ENCODE assay signal across 20 cellular contexts in the genomic region with DNA sequence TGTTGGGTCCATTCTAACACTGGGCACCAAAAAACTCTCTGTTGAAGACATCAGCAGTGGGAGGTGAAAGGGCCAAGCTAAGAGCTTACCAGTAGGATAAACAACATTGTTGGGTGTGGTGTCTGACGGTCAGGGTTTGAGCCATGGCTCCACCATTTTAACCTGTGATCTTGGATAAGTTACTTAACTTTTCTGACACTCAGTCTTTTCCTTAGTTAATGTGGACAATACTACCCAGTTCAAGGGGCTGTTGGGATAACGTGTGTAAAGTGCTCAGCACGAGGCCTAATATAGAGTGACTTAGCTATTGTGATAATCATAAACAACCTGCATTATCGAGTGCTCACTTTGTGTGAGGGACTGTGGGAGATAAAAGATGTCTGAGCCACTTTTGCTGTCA. TPM values are rescaled to one million over a fixed set of nuclear protein-coding genes. Genes with fewer than 3 reads are reported as not detected.
A peak's percentile ranks its signal among the peaks of the same experiment; 100 is the strongest.
DNase-seq lines count a peak whose midpoint lies in the region; ATAC-seq and TF ChIP-seq lines count a peak whose summit lies in the region.
"Had no signal": no experiment of that assay in that cellular context is flagged by ENCODE, and none has a peak within 500 bp of the region (broad histone marks: within the 10 kb centered on the region; RNA-seq: fewer than 3 reads in every experiment).

No MANE protein-coding gene starts in this region.

- H3K9me3 ChIP-seq in CD4-positive, CD25-positive, alpha-beta regulatory T cell (ENCODE audit: control insufficient read depth in 2 of 2, low read length in 2 of 2): no peaks in the 10 kb centered on the region
- H3K9me3 ChIP-seq in sigmoid colon (no peaks in the 10 kb centered on the region), A673 (ENCODE audit: low read depth, low read length, poor library complexity, severe bottlenecking) (no peaks in the 10 kb centered on the region)
- H3K9me3 ChIP-seq: Caco-2 had no signal

- 95 to 97% methylated on average over 4 of the region's 4 CpGs for WGBS in sigmoid colon, 2 donors

- H3K4me1 ChIP-seq in CD4-positive, CD25-positive, alpha-beta regulatory T cell (ENCODE audit: control insufficient read depth, insufficient read depth, low read length, poor library complexity, severe bottlenecking): peaks cover 45% of the 10 kb centered on the region
- H3K4me1 ChIP-seq in sigmoid colon: peaks cover 0 to 5% (median 0%) of the 10 kb centered on the region in 4 donors
- H3K4me1 ChIP-seq in A673 (ENCODE audit: insufficient read depth, low read length, poor library complexity, severe bottlenecking): peaks cover 6% of the 10 kb centered on the region

- POLR2A ChIA-PET in A673 (lab: Charles Lee; ENCODE audit: low non-redundant PET): no interaction called here
- POLR2A ChIA-PET in activated CD8-positive, alpha-beta T cell treated with anti-CD3 and anti-CD28 coated beads for 36 hours (lab: Charles Lee): interaction anchor here (1.3 to 14.1 kb wide), 4 partner anchors 9 to 22 kb away, joined by 4 to 176 read pairs (median 6); partner anchors contain the start of gene UCP2

- CTCF ChIA-PET in A673 (lab: Charles Lee): no interaction called here
- CTCF ChIA-PET in activated CD8-positive, alpha-beta T cell treated with anti-CD3 and anti-CD28 coated beads for 36 hours (lab: Charles Lee): no interaction called here

- DNase-seq in CD4-positive, CD25-positive, alpha-beta regulatory T cell: no peak
- no peak for DNase-seq in immature natural killer cell
- peak; percentile 32 for DNase-seq in sigmoid colon
- DNase-seq in A673 (ENCODE audit: low spot score): no peak
- DNase-seq in activated CD8-positive, alpha-beta T cell treated with anti-CD3 and anti-CD28 coated beads for 36 hours: no peak
- DNase-seq: ACHN, Caco-2, KBM-7, NCI-H1105, NCI-H1694, NCI-H2081 treated with DMSO at 0.1 percent for 48 hours, NCI-H510A, NCI-H774, OCI-M1, Right ventricle myocardium superior had no signal

- no peaks in the 10 kb centered on the region for H3K27me3 Mint-ChIP-seq in CD4-positive, CD25-positive, alpha-beta regulatory T cell
- no peaks in the 10 kb centered on the region for H3K27me3 Mint-ChIP-seq in IgD-negative memory B cell
- H3K27me3 Mint-ChIP-seq in immature natural killer cell (ENCODE audit: low read depth in 3 of 3): peaks cover 0 to 9% (median 6%) of the 10 kb centered on the region in 3 donors
- no peaks in the 10 kb centered on the region for H3K27me3 Mint-ChIP-seq in activated CD8-positive, alpha-beta T cell treated with anti-CD3 and anti-CD28 coated beads for 36 hours

- ATAC-seq in CD4-positive, CD25-positive, alpha-beta regulatory T cell (ENCODE audit: low read depth in 2 of 2): no peak
- no peak for ATAC-seq in GM19467 (IDR thresholded peaks at IDR 0.05; ENCODE audit: unreplicated experiment)
- ATAC-seq in activated CD8-positive, alpha-beta T cell treated with anti-CD3 and anti-CD28 coated beads for 36 hours: no peak
- ATAC-seq: GM12878 had no signal

- H3K36me3 Mint-ChIP-seq in CD4-positive, CD25-positive, alpha-beta regulatory T cell: peaks cover 31% of the 10 kb centered on the region
- H3K36me3 Mint-ChIP-seq in IgD-negative memory B cell (peaks cover 5% of the 10 kb centered on the region), immature natural killer cell (peaks cover 4 to 30% (median 26%) of the 10 kb centered on the region in 3 donors)
- H3K36me3 Mint-ChIP-seq in activated CD8-positive, alpha-beta T cell treated with anti-CD3 and anti-CD28 coated beads for 36 hours (ENCODE audit: low read depth): peaks cover 34% of the 10 kb centered on the region

- BruUV-seq in A673 (replicated peaks; lab: Mats Ljungman, UMichigan): no TSS peak

- H3K27me3 ChIP-seq in CD4-positive, CD25-positive, alpha-beta regulatory T cell (ENCODE audit: control insufficient read depth, insufficient read depth, low read length): no peaks in the 10 kb centered on the region
- H3K27me3 ChIP-seq in sigmoid colon (no peaks in the 10 kb centered on the region), A673 (replicated peaks; ENCODE audit: insufficient read depth, low read depth, low read length, poor library complexity) (no peaks in the 10 kb centered on the region)

- no peak for TF ChIP-seq EP300 in sigmoid colon (IDR thresholded peaks at IDR 0.05)

- no peak for TF ChIP-seq POLR2A in sigmoid colon (IDR thresholded peaks at IDR 0.05)

- peak overlapping the region in 1 of 4 donors; percentile 15 for H3K4me3 Mint-ChIP-seq in CD4-positive, CD25-positive, alpha-beta regulatory T cell
- H3K4me3 Mint-ChIP-seq in IgD-negative memory B cell (no peak overlapping the region), immature natural killer cell (peak overlapping the region in 3 of 5 donors; percentile 12 to 32 (median 18))
- no peak overlapping the region for H3K4me3 Mint-ChIP-seq in activated CD8-positive, alpha-beta T cell treated with anti-CD3 and anti-CD28 coated beads for 36 hours

- no peaks in the 10 kb centered on the region for H3K9me3 Mint-ChIP-seq in CD4-positive, CD25-positive, alpha-beta regulatory T cell
- peaks cover 0 to 2% (median 1%) of the 10 kb centered on the region in 3 donors for H3K9me3 Mint-ChIP-seq in IgD-negative memory B cell
- H3K9me3 Mint-ChIP-seq in immature natural killer cell: no peaks in the 10 kb centered on the region
- no peaks in the 10 kb centered on the region for H3K9me3 Mint-ChIP-seq in activated CD8-positive, alpha-beta T cell treated with anti-CD3 and anti-CD28 coated beads for 36 hours

- H3K27ac Mint-ChIP-seq in CD4-positive, CD25-positive, alpha-beta regulatory T cell: peak overlapping the region in 2 of 3 donors; percentile 7 to 78
- H3K27ac Mint-ChIP-seq in IgD-negative memory B cell (peak overlapping the region in 2 of 3 donors; percentile 30 to 89), immature natural killer cell (peak overlapping the region; percentile 95 to 98 (median 96))
- H3K27ac Mint-ChIP-seq in activated CD8-positive, alpha-beta T cell treated with anti-CD3 and anti-CD28 coated beads for 36 hours: no peak overlapping the region

- no peak overlapping the region for H3K4me3 ChIP-seq in CD4-positive, CD25-positive, alpha-beta regulatory T cell (ENCODE audit: low read depth, low read length)
- H3K4me3 ChIP-seq in sigmoid colon (no peak overlapping the region), A673 (ENCODE audit: low read depth, low read length, poor library complexity, severe bottlenecking) (no peak overlapping the region)
- H3K4me3 ChIP-seq: GM12878 had no signal

- no peak for TF ChIP-seq CTCF in sigmoid colon (IDR thresholded peaks at IDR 0.05)
- TF ChIP-seq CTCF in A673 (conservative IDR thresholded peaks at IDR 0.05; ENCODE audit: low read depth, low read length): no peak
- TF ChIP-seq CTCF in activated CD8-positive, alpha-beta T cell treated with anti-CD3 and anti-CD28 coated beads for 36 hours (IDR thresholded peaks at IDR 0.05): no peak

- H3K27ac ChIP-seq in CD4-positive, CD25-positive, alpha-beta regulatory T cell (ENCODE audit: insufficient read depth, low read length, poor library complexity, severe bottlenecking): no peak overlapping the region
- H3K27ac ChIP-seq in sigmoid colon (no peak overlapping the region), A673 (ENCODE audit: low read depth, low read length, poor library complexity, severe bottlenecking) (no peak overlapping the region)
- H3K27ac ChIP-seq: C4-2B had no signal

- intact Hi-C loops in sigmoid colon (cut with DNase I) (no loop called here), A673 (cut with micrococcal nuclease; ENCODE audit: unreplicated experiment) (no loop called here)
- intact Hi-C loops in activated CD8-positive, alpha-beta T cell treated with anti-CD3 and anti-CD28 coated beads for 36 hours (cut with micrococcal nuclease): no loop called here

- peaks cover 0 to 71% (median 46%) of the 10 kb centered on the region in 4 donors for H3K4me1 Mint-ChIP-seq in CD4-positive, CD25-positive, alpha-beta regulatory T cell
- H3K4me1 Mint-ChIP-seq in IgD-negative memory B cell (peaks cover 21 to 31% (median 29%) of the 10 kb centered on the region in 3 donors), immature natural killer cell (peaks cover 79 to 85% of the 10 kb centered on the region in 2 donors)
- H3K4me1 Mint-ChIP-seq in activated CD8-positive, alpha-beta T cell treated with anti-CD3 and anti-CD28 coated beads for 36 hours (ENCODE audit: low read depth): peaks cover 79% of the 10 kb centered on the region

- H3K36me3 ChIP-seq in CD4-positive, CD25-positive, alpha-beta regulatory T cell (ENCODE audit: control insufficient read depth, insufficient read depth, low read length): peaks cover 6% of the 10 kb centered on the region
- H3K36me3 ChIP-seq in sigmoid colon (peaks cover 0 to 17% (median 3%) of the 10 kb centered on the region in 4 donors), A673 (ENCODE audit: insufficient read depth, low read length, poor library complexity, severe bottlenecking) (no peaks in the 10 kb centered on the region)

RNA-seq across cellular contexts. Expression of gene UCP3, which starts 6.1 kb away (rescaled TPM):
- total RNA-seq in CD4-positive, CD25-positive, alpha-beta regulatory T cell: 5.6 TPM
- polyA plus RNA-seq in CD4-positive, CD25-positive, alpha-beta regulatory T cell: under 1 TPM; 0.16 to 0.34 (median 0.24) TPM
- polyA plus RNA-seq in IgD-negative memory B cell (0.19 TPM), immature natural killer cell (1 to 10 TPM in 1 of 3 donors, under 1 TPM in 2; 0.41 to 1.3 (median 0.52) TPM), sigmoid colon (1 to 10 TPM in 1 of 3 donors, under 1 TPM in 1, not detected in 1; 0.23 to 1.9 TPM)
- total RNA-seq in sigmoid colon (1 to 10 TPM in 2 of 4 donors, under 1 TPM in 2; 0.41 to 2.8 (median 1.0) TPM), A673 (2021) (2.3 and 3.6 TPM in 2 replicates)
- total RNA-seq in activated CD8-positive, alpha-beta T cell treated with anti-CD3 and anti-CD28 coated beads for 36 hours: 1 to 10 TPM; 1.5 to 2.2 TPM

RNA-seq across cellular contexts. Expression of gene UCP2, which starts 20.2 kb away (rescaled TPM):
- 850 TPM for total RNA-seq in CD4-positive, CD25-positive, alpha-beta regulatory T cell
- polyA plus RNA-seq in CD4-positive, CD25-positive, alpha-beta regulatory T cell: 1,000 to 10,000 TPM; 1,262 to 2,276 (median 1,740) TPM
- polyA plus RNA-seq in IgD-negative memory B cell (1,475 TPM), immature natural killer cell (1,000 to 10,000 TPM; 1,092 to 2,060 (median 1,799) TPM), sigmoid colon (100 to 1,000 TPM in 1 of 3 donors, 10 to 100 TPM in 2; 37.2 to 117 (median 52.5) TPM)
- total RNA-seq in sigmoid colon (10 to 100 TPM; 23.8 to 38.8 (median 27.9) TPM), A673 (2021) (88.5 and 106 TPM in 2 replicates)
- total RNA-seq in activated CD8-positive, alpha-beta T cell treated with anti-CD3 and anti-CD28 coated beads for 36 hours: 100 to 1,000 TPM; 244 to 252 TPM

RNA-seq across cellular contexts. Expression of gene DNAJB13, which starts 52.0 kb away (rescaled TPM):
- not detected for total RNA-seq in CD4-positive, CD25-positive, alpha-beta regulatory T cell
- polyA plus RNA-seq in CD4-positive, CD25-positive, alpha-beta regulatory T cell: under 1 TPM in 2 of 4 donors, not detected in 2; 0.32 to 0.33 TPM
- 0.35 TPM for polyA plus RNA-seq in IgD-negative memory B cell
- polyA plus RNA-seq in immature natural killer cell: not detected
- total RNA-seq in sigmoid colon: under 1 TPM in 1 of 4 donors, not detected in 3; 0.27 TPM
- not detected for polyA plus RNA-seq in sigmoid colon
- 0.41 TPM in 1 of 2 replicates, not detected in the other for total RNA-seq in A673 (2021)
- under 1 TPM in 1 of 2 experiments, not detected in 1; 0.18 TPM for total RNA-seq in activated CD8-positive, alpha-beta T cell treated with anti-CD3 and anti-CD28 coated beads for 36 hours
- total RNA-seq: GM12878, H1, Right ventricle myocardium superior had no signal

Comparison
In these comparisons a context has a peak if more than half of its experiments do, and no peak if none do; other contexts are left out.
1. H3K4me3 Mint-ChIP-seq: peak in immature natural killer cell (3 of 5); none in IgD-negative memory B cell (0 of 4) and activated CD8-positive, alpha-beta T cell treated with anti-CD3 and anti-CD28 coated beads for 36 hours (single experiment).